ENCODE assay signal across 27 cellular contexts in the genomic region with DNA sequence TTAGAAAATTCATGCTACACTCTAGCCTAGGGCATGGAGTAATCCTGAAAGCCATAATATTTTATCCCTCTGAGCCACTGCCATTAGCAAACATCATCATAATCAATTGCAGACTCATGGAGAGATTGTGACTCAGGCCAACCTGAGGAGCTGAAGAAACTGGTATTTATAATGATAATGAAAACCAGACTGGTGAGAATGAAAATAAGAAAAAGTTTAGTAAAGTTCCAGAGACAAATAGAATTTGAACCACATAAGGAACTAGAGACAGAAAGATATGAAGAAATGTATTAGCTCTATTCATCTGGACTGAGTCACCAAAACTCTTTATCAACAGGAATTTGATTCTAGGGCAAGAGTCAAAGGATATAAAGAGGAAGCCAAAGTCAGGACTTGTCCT.
A peak's percentile ranks its signal among the peaks of the same experiment; 100 is the strongest.
DNase-seq lines count a peak whose midpoint lies in the region; ATAC-seq and TF ChIP-seq lines count a peak whose summit lies in the region.
"Had no signal": no experiment of that assay in that cellular context is flagged by ENCODE, and none has a peak within 500 bp of the region (broad histone marks: within the 10 kb centered on the region; RNA-seq: fewer than 3 reads in every experiment).

No MANE protein-coding gene starts in this region.

- no peaks in the 10 kb centered on the region for H3K27me3 ChIP-seq in hepatocyte

- TF ChIP-seq CTCF in astrocyte of the spinal cord (IDR thresholded peaks at IDR 0.05; ENCODE audit: low read depth, low read length) (no peak), hepatocyte (IDR thresholded peaks at IDR 0.05; ENCODE audit: poor library complexity) (no peak)

- H3K4me3 ChIP-seq in astrocyte of the spinal cord (ENCODE audit: low read depth, low read length) (no peak overlapping the region), hepatocyte (no peak overlapping the region)
- H3K4me3 ChIP-seq: coronary artery had no signal

- in situ Hi-C loops in astrocyte of the spinal cord (cut with HindIII; ENCODE audit: low sequenced_read_pairs) = no loop called here

- H3K79me2 ChIP-seq in hepatocyte = no peaks in the 10 kb centered on the region

- no peak overlapping the region for H3K4me2 ChIP-seq in hepatocyte

- peak overlapping the region; percentile 65 for H3K27ac ChIP-seq in hepatocyte
- H3K27ac ChIP-seq: coronary artery, WERI-Rb-1 had no signal

- no peak overlapping the region for H2AFZ ChIP-seq in hepatocyte

- no peaks in the 10 kb centered on the region for H3K9me2 ChIP-seq in hepatocyte (replicated peaks; ENCODE audit: insufficient read depth)

- no peak for ATAC-seq in HG03571 (IDR thresholded peaks at IDR 0.05; ENCODE audit: unreplicated experiment)
- ATAC-seq: activated CD8-positive, alpha-beta T cell treated with anti-CD3 and anti-CD28 coated beads, Interleukin-2, amount 10 ng/mL, durations not matched to agents 7 days and 5 days; left lobe of liver; Panc1; T-cell had no signal

- H3K36me3 ChIP-seq in hepatocyte (replicated peaks; ENCODE audit: insufficient read depth, low read depth) = no peaks in the 10 kb centered on the region
- H3K36me3 ChIP-seq: WERI-Rb-1 had no signal

- peaks cover 17% of the 10 kb centered on the region for H3K4me1 ChIP-seq in hepatocyte (ENCODE audit: insufficient read depth)

- no peaks in the 10 kb centered on the region for H3K9me3 ChIP-seq in hepatocyte (ENCODE audit: low read depth)

- H4K20me1 ChIP-seq in hepatocyte (ENCODE audit: insufficient read depth, poor library complexity, severe bottlenecking) = no peaks in the 10 kb centered on the region

- DNase-seq in AG08395 (ENCODE audit: low spot score) = peak; percentile 28
- DNase-seq in M059J (ENCODE audit: low read depth) = peak; percentile 29
- peak; percentile 4 for DNase-seq in astrocyte of the spinal cord (ENCODE audit: low read depth, low spot score)
- no peak for DNase-seq in hepatocyte (ENCODE audit: low spot score)
- no peak for DNase-seq in SKM-1 (lab: John Stamatoyannopoulos, UW; ENCODE audit: unreplicated experiment)
- no peak for DNase-seq in glomerular visceral epithelial cell (ENCODE audit: extremely low spot score)
- no peak for DNase-seq in NCI-H510A (lab: John Stamatoyannopoulos, UW)
- DNase-seq: 8988T; activated CD4-positive, alpha-beta T cell treated with anti-CD3 and anti-CD28 coated beads for 4 hours; activated CD8-positive, alpha-beta T cell treated with anti-CD3 and anti-CD28 coated beads, Interleukin-2, amount 10 ng/mL, durations not matched to agents 7 days and 5 days; activated T-cell treated with anti-CD3 and anti-CD28 coated beads for 4 hours; anterior cingulate cortex; CD4-positive, alpha-beta T cell; DND-41; effector CD8-positive, alpha-beta T cell; hypothalamus; KBM-7; NCI-H2029 treated with DMSO at 0.1 percent for 48 hours; NCI-H226; NCI-H69; stimulated activated naive CD4-positive, alpha-beta T cell; T-cell; WERI-Rb-1 had no signal

Comparison
In these comparisons a context has a peak if more than half of its experiments do, and no peak if none do; other contexts are left out.
1. DNase-seq: peak in AG08395 (single experiment), M059J (single experiment) and astrocyte of the spinal cord (single experiment); none in hepatocyte (single experiment), SKM-1 (single experiment), glomerular visceral epithelial cell (single experiment) and NCI-H510A (single experiment).